Comparison of ENCODE assay signal across 14 cellular contexts in genomic region chr20:25300496-25301170, GRCh38. TPM values are rescaled to one million over a fixed set of nuclear protein-coding genes. Genes with fewer than 3 reads are reported as not detected.
DNase-seq lines count a peak whose midpoint lies in the region; ATAC-seq and TF ChIP-seq lines count a peak whose summit lies in the region.
"Had no signal": no experiment of that assay in that cellular context is flagged by ENCODE, and none has a peak within 500 bp of the region (broad histone marks: within the 10 kb centered on the region; RNA-seq: fewer than 3 reads in every experiment).

No MANE protein-coding gene starts in this region.

- in situ Hi-C loops in Panc1 (cut with HindIII; ENCODE audit: low pct_unique_long_range_greater_than_20kb, low sequenced_read_pairs): no loop called here

- H3K4me3 Mint-ChIP-seq in neural crest cell: peak overlapping the region; percentile 49
- no peak overlapping the region for H3K4me3 Mint-ChIP-seq in CD8-positive, alpha-beta memory T cell

- no peak overlapping the region for H3K27ac Mint-ChIP-seq in neural crest cell (ENCODE audit: unreplicated experiment)
- H3K27ac Mint-ChIP-seq in CD8-positive, alpha-beta memory T cell: no peak overlapping the region

- no peaks in the 10 kb centered on the region for H3K36me3 Mint-ChIP-seq in neural crest cell (ENCODE audit: low read depth)
- H3K36me3 Mint-ChIP-seq in CD8-positive, alpha-beta memory T cell: peaks cover 0 to 48% (median 0%) of the 10 kb centered on the region in 3 donors

- POLR2A ChIA-PET in Panc1 (lab: Charles Lee): interaction anchor here (0.7 kb wide), 1 partner anchor 99 kb away, joined by 3 read pairs; no protein-coding TSS in a partner anchor
- POLR2A ChIA-PET in CD8-positive, alpha-beta memory T cell (lab: Charles Lee): no interaction called here

- no TSS peak for BruUV-seq in Panc1 (replicated peaks; lab: Mats Ljungman, UMichigan)

- H3K36me3 ChIP-seq in Panc1 (ENCODE audit: control insufficient read depth, insufficient read depth, low read length): peaks cover 2% of the 10 kb centered on the region; the same call in 1 of the 2 replicates
- H3K36me3 ChIP-seq in CD8-positive, alpha-beta memory T cell (ENCODE audit: insufficient read depth, low read length): no peaks in the 10 kb centered on the region

- no peaks in the 10 kb centered on the region for H3K9me3 ChIP-seq in Panc1 (ENCODE audit: control insufficient read depth, insufficient read depth, low read depth, low read length)
- no peaks in the 10 kb centered on the region for H3K9me3 ChIP-seq in CD8-positive, alpha-beta memory T cell (ENCODE audit: low read length)
- H3K9me3 ChIP-seq: ascending aorta had no signal

- H3K9me3 Mint-ChIP-seq in neural crest cell: no peaks in the 10 kb centered on the region
- H3K9me3 Mint-ChIP-seq in CD8-positive, alpha-beta memory T cell: no peaks in the 10 kb centered on the region

- H3K27me3 Mint-ChIP-seq in neural crest cell (ENCODE audit: low read depth): no peaks in the 10 kb centered on the region
- no peaks in the 10 kb centered on the region for H3K27me3 Mint-ChIP-seq in CD8-positive, alpha-beta memory T cell

- peak overlapping the region; percentile 78 for H3K27ac ChIP-seq in Panc1 (ENCODE audit: low read length)
- peak overlapping the region in 1 of 2 donors; percentile 16 for H3K27ac ChIP-seq in coronary artery
- H3K27ac ChIP-seq in CD8-positive, alpha-beta memory T cell (ENCODE audit: low read depth, low read length): no peak overlapping the region
- H3K27ac ChIP-seq: ascending aorta had no signal

- CTCF ChIA-PET in Panc1 (lab: Charles Lee): interaction anchor here (0.6 to 2.9 kb wide), 4 partner anchors 10 to 98 kb away, joined by 3 to 22 read pairs (median 4); no protein-coding TSS in a partner anchor
- CTCF ChIA-PET in CD8-positive, alpha-beta memory T cell (lab: Charles Lee): no interaction called here

- peak; percentile 58 for ATAC-seq in Panc1

- H3K4me1 Mint-ChIP-seq in neural crest cell: no peaks in the 10 kb centered on the region
- no peaks in the 10 kb centered on the region for H3K4me1 Mint-ChIP-seq in CD8-positive, alpha-beta memory T cell

- peaks cover 62% of the 10 kb centered on the region for H3K4me1 ChIP-seq in Panc1 (ENCODE audit: control insufficient read depth, insufficient read depth, low read length)
- no peaks in the 10 kb centered on the region for H3K4me1 ChIP-seq in CD8-positive, alpha-beta memory T cell (ENCODE audit: insufficient read depth, low read length)

- intact Hi-C loops in Panc1 (cut with micrococcal nuclease; ENCODE audit: unreplicated experiment): loop anchor here (2.0 kb wide), 1 partner anchor 98 kb away; no protein-coding TSS in a partner anchor

- H3K4me3 ChIP-seq in Panc1 (ENCODE audit: low read depth in 2 of 2, low read length in 2 of 2) (no peak overlapping the region), epithelial cell of esophagus (ENCODE audit: low read length) (no peak overlapping the region), coronary artery (no peak overlapping the region)
- no peak overlapping the region for H3K4me3 ChIP-seq in CD8-positive, alpha-beta memory T cell (ENCODE audit: low read length)
- H3K4me3 ChIP-seq: ascending aorta, skin epidermis had no signal

- no peaks in the 10 kb centered on the region for H3K27me3 ChIP-seq in Panc1 (ENCODE audit: control insufficient read depth, insufficient read depth, low read length)
- no peaks in the 10 kb centered on the region for H3K27me3 ChIP-seq in CD8-positive, alpha-beta memory T cell (ENCODE audit: insufficient read depth, low read length, poor library complexity, severe bottlenecking)
- H3K27me3 ChIP-seq: ascending aorta had no signal

- DNase-seq in NCI-H510A treated with DMSO at 0.1 percent for 48 hours (lab: John Stamatoyannopoulos, UW): peak; percentile 20
- no peak for DNase-seq in NCI-H510A (lab: John Stamatoyannopoulos, UW)
- no peak for DNase-seq in Panc1 (ENCODE audit: low read depth, low spot score)
- no peak for DNase-seq in epithelial cell of esophagus (ENCODE audit: low read depth)
- no peak for DNase-seq in neural crest cell (ENCODE audit: low read depth, low spot score)
- DNase-seq in coronary artery (ENCODE audit: low spot score): no peak
- no peak for DNase-seq in CD8-positive, alpha-beta memory T cell
- DNase-seq in GM20000 (ENCODE audit: low spot score): no peak
- DNase-seq: DMS53, H7, Kasumi-1, NCI-H2171 had no signal

- TF ChIP-seq CTCF in Panc1 (IDR thresholded peaks at IDR 0.05): no peak; the same call in 1 of the 2 replicates
- peak; percentile 25 for TF ChIP-seq CTCF in epithelial cell of esophagus (IDR thresholded peaks at IDR 0.05; ENCODE audit: insufficient read depth, low read depth, low read length, missing control alignments)
- no peak for TF ChIP-seq CTCF in neural crest cell (conservative IDR thresholded peaks at IDR 0.05)
- no peak for TF ChIP-seq CTCF in coronary artery (IDR thresholded peaks at IDR 0.05)
- TF ChIP-seq CTCF in GM20000 (IDR thresholded peaks at IDR 0.05; ENCODE audit: extremely low read depth, missing control alignments): no peak

RNA-seq across cellular contexts. Expression of gene PYGB, which starts 52.7 kb away (rescaled TPM):
- total RNA-seq in Panc1 (2021; ENCODE audit: unreplicated experiment) (220 TPM), neural crest cell (71.1 and 77.1 TPM in 2 replicates)
- 308 TPM for polyA plus RNA-seq in Panc1 (2012; ENCODE audit: insufficient read length)
- 10 to 100 TPM; 32.5 to 35.7 TPM for total RNA-seq in CD8-positive, alpha-beta memory T cell
- polyA plus RNA-seq in CD8-positive, alpha-beta memory T cell: 35.6 TPM
